Comparison of ENCODE assay signal across 1 cellular context in genomic region chr6:163570579-163571231, GRCh38.
TF ChIP-seq lines count a peak whose summit lies in the region.

No MANE protein-coding gene starts in this region.

TF ChIP-seq in GM23338, 12 proteins besides CTCF, POLR2A, EP300 and RAD21 (continued from another document):
- TF ChIP-seq ZNF462 (CRISPR knock-in tag; IDR thresholded peaks at IDR 0.05) (no peak), ETS1 (IDR thresholded peaks at IDR 0.05) (no peak), ZNF114 (CRISPR knock-in tag; IDR thresholded peaks at IDR 0.05) (no peak), NANOG (IDR thresholded peaks at IDR 0.05; ENCODE audit: borderline replicate concordance) (no peak), EZH2phosphoT487 (IDR thresholded peaks at IDR 0.05; ENCODE audit: unreplicated experiment) (no peak), EZH2 (IDR thresholded peaks at IDR 0.05; ENCODE audit: low read depth, unreplicated experiment) (no peak)
